ENCODE assay signal across 31 cellular contexts in genomic region chr13:47110141-47110540, GRCh38.
"Had no signal": no experiment of that assay in that cellular context is flagged by ENCODE, and none has a peak within 500 bp of the region (broad histone marks: within the 10 kb centered on the region; RNA-seq: fewer than 3 reads in every experiment).

No MANE protein-coding gene starts in this region.

- H3K9me3 ChIP-seq: heart right ventricle, left lung, mucosa of descending colon, pancreas, prostate gland, suprapubic skin, tibial artery had no signal

- H3K27ac ChIP-seq: brain microvascular endothelial cell, coronary artery, dorsolateral prefrontal cortex, foreskin keratinocyte, heart right ventricle, left lung, pancreas, prostate gland, skin epidermis, suprapubic skin, tibial artery had no signal

- H3K4me3 ChIP-seq: coronary artery, dorsolateral prefrontal cortex, heart right ventricle, left lung, lung, mucosa of descending colon, pancreas, prostate gland, skin epidermis, suprapubic skin, tibial artery had no signal

- H3K27me3 ChIP-seq: brain microvascular endothelial cell, dorsolateral prefrontal cortex, foreskin keratinocyte, heart right ventricle, left lung, pancreas, suprapubic skin, tibial artery had no signal

- ATAC-seq: activated CD8-positive, alpha-beta T cell treated with anti-CD3 and anti-CD28 coated beads for 36 hours; activated T-cell treated with anti-CD3 and anti-CD28 coated beads, Interleukin-2, amount 50 U/mL, for 4 hours; activated T-helper 17 cell treated with anti-CD3 and anti-CD28 coated beads, Interleukin-2, amount 50 U/mL, for 72 hours; foreskin keratinocyte; heart right ventricle; left lung; mucosa of descending colon; natural killer cell treated with Interleukin-12 subunit alpha and Interleukin-12 subunit beta and Interleukin-15 and Interleukin-18, amount 100 ng/mL, for 72 hours; pancreas; T-helper 17 cell had no signal

- H3K4me1 ChIP-seq: heart right ventricle, left lung, pancreas, prostate gland, suprapubic skin, tibial artery had no signal

- DNase-seq: activated CD4-positive, alpha-beta T cell treated with anti-CD3 and anti-CD28 coated beads, Interleukin-2, amount 50 U/mL, for 1 hour; activated CD4-positive, CD25-positive, alpha-beta regulatory T cell treated with anti-CD3 and anti-CD28 coated beads, Interleukin-2, amount 50 U/mL, for 72 hours; activated CD8-positive, alpha-beta T cell treated with anti-CD3 and anti-CD28 coated beads for 36 hours; activated gamma-delta T cell treated with Interleukin-2 at 50 U/mL for 16 hours; activated naive CD4-positive, alpha-beta T cell treated with anti-CD3 and anti-CD28 coated beads, Interleukin-2, amount 50 U/mL, for 16 hours; activated T-cell treated with anti-CD3 and anti-CD28 coated beads, Interleukin-2, amount 50 U/mL, for 4 hours; amniotic stem cell; brain microvascular endothelial cell; dorsolateral prefrontal cortex; effector memory CD4-positive, alpha-beta T cell; foreskin keratinocyte; heart right ventricle; mesendoderm; mucosa of descending colon; nucleus accumbens; pancreas; retina; stimulated activated CD4-positive, alpha-beta T cell treated with anti-CD3 and anti-CD28 coated beads, Interleukin-1b, Interleukin-23, amount 100 ng/mL, for 48 hours; stimulated activated CD4-positive, alpha-beta T cell treated with anti-CD3 and anti-CD28 coated beads, Interleukin-4, amount 100 ng/mL, for 4 hours; stimulated activated CD8-positive, alpha-beta memory T cell treated with anti-CD3 and anti-CD28 coated beads, Interleukin-4, amount 100 ng/mL, for 48 hours; T-helper 17 cell; T1000; tibial artery had no signal

- H3K36me3 ChIP-seq: brain microvascular endothelial cell, heart right ventricle, left lung, pancreas, prostate gland, suprapubic skin, tibial artery had no signal
